Comparison of ENCODE assay signal across 10 cellular contexts in genomic region chr2:201220102-201220570, GRCh38. TPM values are rescaled to one million over a fixed set of nuclear protein-coding genes. Genes with fewer than 3 reads are reported as not detected.
DNase-seq lines count a peak whose midpoint lies in the region; ATAC-seq and TF ChIP-seq lines count a peak whose summit lies in the region.
"Had no signal": no experiment of that assay in that cellular context is flagged by ENCODE, and none has a peak within 500 bp of the region (broad histone marks: within the 10 kb centered on the region; RNA-seq: fewer than 3 reads in every experiment).

No MANE protein-coding gene starts in this region.

- H3K27ac Mint-ChIP-seq in CD8-positive, alpha-beta T cell = peak overlapping the region; percentile 82

- peaks cover 56% of the 10 kb centered on the region for H3K4me1 Mint-ChIP-seq in CD8-positive, alpha-beta T cell (ENCODE audit: low read depth)
- H3K4me1 Mint-ChIP-seq: neural crest cell had no signal

- CTCF ChIA-PET in CD8-positive, alpha-beta T cell (lab: Charles Lee) = interaction anchor here (0.9 to 7.3 kb wide), 4 partner anchors 10 to 43 kb away, joined by 3 to 61 read pairs (median 4); partner anchors contain the start of gene CASP10

- no peaks in the 10 kb centered on the region for H3K27me3 Mint-ChIP-seq in CD8-positive, alpha-beta T cell (ENCODE audit: low read depth)

- no peak for TF ChIP-seq CTCF in CD8-positive, alpha-beta T cell (IDR thresholded peaks at IDR 0.05)
- TF ChIP-seq CTCF in MM.1S (IDR thresholded peaks at IDR 0.05; ENCODE audit: low read length) (no peak), mucosa of descending colon (IDR thresholded peaks at IDR 0.05) (no peak)

- no peaks in the 10 kb centered on the region for H3K9me3 ChIP-seq in CD8-positive, alpha-beta T cell (ENCODE audit: low read length)
- no peaks in the 10 kb centered on the region for H3K9me3 ChIP-seq in MM.1S (replicated peaks; ENCODE audit: insufficient read depth, low read length)
- H3K9me3 ChIP-seq in mucosa of descending colon = no peaks in the 10 kb centered on the region
- H3K9me3 ChIP-seq in effector memory CD4-positive, alpha-beta T cell (ENCODE audit: control insufficient read depth, low read length) = no peaks in the 10 kb centered on the region

- no peaks in the 10 kb centered on the region for H4K20me1 ChIP-seq in MM.1S (ENCODE audit: insufficient read depth, low read length)

- H3K36me3 ChIP-seq in CD8-positive, alpha-beta T cell (ENCODE audit: insufficient read depth, low read length) = peaks cover 11% of the 10 kb centered on the region
- H3K36me3 ChIP-seq in MM.1S (replicated peaks; ENCODE audit: insufficient read depth, low read length) (peaks cover 6% of the 10 kb centered on the region; the same call in 1 of the 2 replicates), mucosa of descending colon (ENCODE audit: low read depth) (no peaks in the 10 kb centered on the region)
- H3K36me3 ChIP-seq in effector memory CD4-positive, alpha-beta T cell (ENCODE audit: control insufficient read depth, insufficient read depth, low read length) = peaks cover 33% of the 10 kb centered on the region

- no peak for DNase-seq in CD8-positive, alpha-beta T cell
- DNase-seq in MM.1S = peak; percentile 66
- peak; percentile 22 for DNase-seq in astrocyte of the hippocampus (ENCODE audit: low read depth, low spot score)
- DNase-seq in mucosa of descending colon = peak in 1 of 3 donors; percentile 63
- DNase-seq in H4 (ENCODE audit: low spot score) = no peak
- no peak for DNase-seq in effector memory CD4-positive, alpha-beta T cell
- DNase-seq: SW 1271 had no signal

- H3K4me3 ChIP-seq in CD8-positive, alpha-beta T cell (ENCODE audit: low read depth, low read length) = no peak overlapping the region
- H3K4me3 ChIP-seq in MM.1S (ENCODE audit: low read length) (0 out of 2 replicates have a peak overlapping the region, but pooled peaks have one; percentile 5), mucosa of descending colon (no peak overlapping the region)
- H3K4me3 ChIP-seq in effector memory CD4-positive, alpha-beta T cell (ENCODE audit: insufficient read depth, low read depth, low read length, poor library complexity, severe bottlenecking) = no peak overlapping the region

- no peak overlapping the region for H3K27ac ChIP-seq in CD8-positive, alpha-beta T cell (ENCODE audit: low read depth, low read length)
- peak overlapping the region; percentile 93 for H3K27ac ChIP-seq in MM.1S (ENCODE audit: low read length)
- H3K27ac ChIP-seq in effector memory CD4-positive, alpha-beta T cell (ENCODE audit: insufficient read depth, low read length, poor library complexity, severe bottlenecking) = no peak overlapping the region

- H3K79me2 ChIP-seq in MM.1S (ENCODE audit: low read length) = peaks cover 51% of the 10 kb centered on the region

- ATAC-seq in CD8-positive, alpha-beta T cell = no peak
- peak; percentile 55 for ATAC-seq in mucosa of descending colon
- ATAC-seq in HG03025 (IDR thresholded peaks at IDR 0.05; ENCODE audit: low FRiP score, unreplicated experiment) = no peak
- no peak for ATAC-seq in GM21526 (IDR thresholded peaks at IDR 0.05; ENCODE audit: low FRiP score, unreplicated experiment)

- H3K36me3 Mint-ChIP-seq in CD8-positive, alpha-beta T cell = peaks cover 60% of the 10 kb centered on the region

- no peaks in the 10 kb centered on the region for H3K9me2 ChIP-seq in MM.1S (replicated peaks; ENCODE audit: insufficient read depth, low read length)

- H3K27me3 ChIP-seq in CD8-positive, alpha-beta T cell (ENCODE audit: insufficient read depth, low read length) = no peaks in the 10 kb centered on the region
- no peaks in the 10 kb centered on the region for H3K27me3 ChIP-seq in MM.1S (replicated peaks; ENCODE audit: insufficient read depth, low read length)
- H3K27me3 ChIP-seq in effector memory CD4-positive, alpha-beta T cell (replicated peaks; ENCODE audit: control insufficient read depth, insufficient read depth, low read length, poor library complexity, severe bottlenecking) = no peaks in the 10 kb centered on the region

- no peaks in the 10 kb centered on the region for H3K9me3 Mint-ChIP-seq in CD8-positive, alpha-beta T cell
- H3K9me3 Mint-ChIP-seq: neural crest cell had no signal

- H3K9ac ChIP-seq in MM.1S (ENCODE audit: low read length) = peak overlapping the region; percentile 52

- peaks cover 23% of the 10 kb centered on the region for H3K4me1 ChIP-seq in CD8-positive, alpha-beta T cell (ENCODE audit: insufficient read depth, low read length)
- peaks cover 71% of the 10 kb centered on the region for H3K4me1 ChIP-seq in MM.1S (ENCODE audit: low read length)
- peaks cover 9% of the 10 kb centered on the region for H3K4me1 ChIP-seq in mucosa of descending colon (ENCODE audit: low read depth)
- H3K4me1 ChIP-seq in effector memory CD4-positive, alpha-beta T cell (ENCODE audit: control insufficient read depth, insufficient read depth, low read length, poor library complexity, severe bottlenecking) = peaks cover 5% of the 10 kb centered on the region

- POLR2A ChIA-PET in CD8-positive, alpha-beta T cell (lab: Charles Lee) = interaction anchor here (1.2 to 2.2 kb wide), 5 partner anchors 12 to 102 kb away, joined by 3 to 6 read pairs (median 4); no protein-coding TSS in a partner anchor

- intact Hi-C loops in CD8-positive, alpha-beta T cell (cut with DNase I, micrococcal nuclease) = no loop called here
- intact Hi-C loops in mucosa of descending colon (cut with DNase I, micrococcal nuclease) = no loop called here

- peak overlapping the region; percentile 53 for H3K4me2 ChIP-seq in MM.1S (ENCODE audit: low read depth, low read length)

- no peak overlapping the region for H2AFZ ChIP-seq in MM.1S (ENCODE audit: low read length)

- peaks cover 81% of the 10 kb centered on the region for H3F3A ChIP-seq in MM.1S (ENCODE audit: insufficient read depth, low read length)

- no peak overlapping the region for H3K4me3 Mint-ChIP-seq in CD8-positive, alpha-beta T cell
- H3K4me3 Mint-ChIP-seq: neural crest cell had no signal

RNA-seq across cellular contexts. Expression of gene CASP10, which starts 37.2 kb away (rescaled TPM):
- total RNA-seq in CD8-positive, alpha-beta T cell = 10 to 100 TPM in 1 of 2 experiments, 1 to 10 TPM in 1; 9.8 to 10.4 TPM
- 10 to 100 TPM; 38.6 to 66.1 (median 58.5) TPM for total RNA-seq in mucosa of descending colon
- 1.0 and 1.2 TPM in 2 replicates for total RNA-seq in H4 (2014; rRNA removed; shearing (Covaris generic))
- total RNA-seq: neural crest cell had no signal

RNA-seq across cellular contexts. Expression of gene CASP8, which starts 40.2 kb away (rescaled TPM):
- 100 to 1,000 TPM; 153 to 155 TPM for total RNA-seq in CD8-positive, alpha-beta T cell
- total RNA-seq in mucosa of descending colon = 10 to 100 TPM; 38.4 to 49.8 (median 48.9) TPM
- total RNA-seq in H4 (2014; rRNA removed; shearing (Covaris generic)) = 24.2 and 27.2 TPM in 2 replicates

Comparison
In these comparisons a context has a peak if more than half of its experiments do, and no peak if none do; other contexts are left out.
1. DNase-seq: peak in MM.1S (single experiment) and astrocyte of the hippocampus (single experiment); none in CD8-positive, alpha-beta T cell (0 of 7), H4 (single experiment) and effector memory CD4-positive, alpha-beta T cell (0 of 3).